8 cellular contexts compared by ENCODE assay signal in genomic region chr6:43427406-43428111, GRCh38. TPM values are rescaled to one million over a fixed set of nuclear protein-coding genes. Genes with fewer than 3 reads are reported as not detected.
DNase-seq lines count a peak whose midpoint lies in the region; ATAC-seq, FAIRE-seq and TF ChIP-seq lines count a peak whose summit lies in the region.

TSS of gene ABCC10 (plus strand) at chr6:43427541. CDS start at chr6:43427979, 438 bp downstream.

- H3K4me1 ChIP-seq in ES-I3 (ENCODE audit: insufficient read depth, low read length) (no peaks in the 10 kb centered on the region; the same call in 1 of the 2 replicates), Loucy (ENCODE audit: insufficient read depth, low read length, poor library complexity, severe bottlenecking) (peaks cover 13% of the 10 kb centered on the region)

- H3K27me3 Mint-ChIP-seq in natural killer cell treated with Interleukin-12 subunit alpha and Interleukin-12 subunit beta and Interleukin-15 and Interleukin-18, amount 100 ng/mL, for 72 hours: no peaks in the 10 kb centered on the region

- TF ChIP-seq CTCF in Loucy (conservative IDR thresholded peaks at IDR 0.05; ENCODE audit: low read length) (peak; percentile 54), fibroblast of pulmonary artery (IDR thresholded peaks at IDR 0.05; ENCODE audit: low read length, missing control alignments) (peak; percentile 37)

- H4K20me1 ChIP-seq in Loucy (ENCODE audit: insufficient read depth, low read length, poor library complexity, severe bottlenecking): no peaks in the 10 kb centered on the region

- peak within 1 kb of the TSS; percentile 85 for H3K9ac ChIP-seq in ES-I3 (ENCODE audit: low read depth, low read length)
- peak within 1 kb of the TSS; percentile 90 for H3K9ac ChIP-seq in Loucy (ENCODE audit: low read depth, low read length, poor library complexity, severe bottlenecking)

- peak; percentile 77 for FAIRE-seq in H54 (lab: Jason Lieb, UNC)

- H3K4me3 ChIP-seq in Loucy (ENCODE audit: low read length, poor library complexity, severe bottlenecking): peak within 1 kb of the TSS; percentile 99
- peak within 1 kb of the TSS; percentile 94 for H3K4me3 ChIP-seq in fibroblast of pulmonary artery (replicated peaks; ENCODE audit: low read depth, low read length)

- H3K4me1 Mint-ChIP-seq in natural killer cell treated with Interleukin-12 subunit alpha and Interleukin-12 subunit beta and Interleukin-15 and Interleukin-18, amount 100 ng/mL, for 72 hours (ENCODE audit: low read depth in 2 of 2): peaks cover 16 to 17% of the 10 kb centered on the region in 2 donors

- peaks cover 2% of the 10 kb centered on the region; the same call in 1 of the 2 replicates for H3K9me3 ChIP-seq in ES-I3 (ENCODE audit: control insufficient read depth, insufficient read depth, low read length)
- H3K9me3 ChIP-seq in Loucy (ENCODE audit: insufficient read depth, low read depth, low read length): no peaks in the 10 kb centered on the region

- H3K36me3 Mint-ChIP-seq in natural killer cell treated with Interleukin-12 subunit alpha and Interleukin-12 subunit beta and Interleukin-15 and Interleukin-18, amount 100 ng/mL, for 72 hours: no peaks in the 10 kb centered on the region

- DNase-seq in H54 (ENCODE audit: insufficient read length, low spot score) (peak; percentile 95), fibroblast of pulmonary artery (ENCODE audit: low read depth) (peak; percentile 98)
- peak; percentile 88 for DNase-seq in activated T-helper 9 cell treated with anti-CD3 and anti-CD28 coated beads, Interleukin-2, amount 50 U/mL, for 16 hours (ENCODE audit: low read depth)
- peak; percentile 94 for DNase-seq in natural killer cell treated with Interleukin-12 subunit alpha and Interleukin-12 subunit beta and Interleukin-15 and Interleukin-18, amount 100 ng/mL, for 72 hours (ENCODE audit: low spot score)
- DNase-seq in stimulated activated naive CD8-positive, alpha-beta T cell treated with anti-CD3 and anti-CD28 coated beads, Interleukin-15, Interleukin-2, amounts not matched to agents 100 U/mL and 50 U/mL, for 24 hours: peak; percentile 95

- H3K27me3 ChIP-seq in Loucy (ENCODE audit: insufficient read depth, low read length, poor library complexity, severe bottlenecking): no peaks in the 10 kb centered on the region

- TF ChIP-seq POLR2A in H54 (IDR thresholded peaks at IDR 0.05; ENCODE audit: low read depth, low read length) (peak; percentile 91), Raji (IDR thresholded peaks at IDR 0.05; ENCODE audit: insufficient read depth, low read depth, low read length) (peak; percentile 88)

- H3F3A ChIP-seq in Loucy (ENCODE audit: low read depth): no peaks in the 10 kb centered on the region

- no peaks in the 10 kb centered on the region for H3K36me3 ChIP-seq in ES-I3 (ENCODE audit: insufficient read depth, low read length)
- H3K36me3 ChIP-seq in Loucy (ENCODE audit: insufficient read depth, low read length): no peaks in the 10 kb centered on the region

- no peaks in the 10 kb centered on the region for H3K9me3 Mint-ChIP-seq in natural killer cell treated with Interleukin-12 subunit alpha and Interleukin-12 subunit beta and Interleukin-15 and Interleukin-18, amount 100 ng/mL, for 72 hours

- H3K4me2 ChIP-seq in Loucy (ENCODE audit: low read depth, low read length, poor library complexity, severe bottlenecking): peak within 1 kb of the TSS; percentile 96

- no peaks in the 10 kb centered on the region for H3K9me2 ChIP-seq in Loucy (replicated peaks; ENCODE audit: low read depth, low read length)

- peak within 1 kb of the TSS; percentile 89 to 93 for H3K27ac Mint-ChIP-seq in natural killer cell treated with Interleukin-12 subunit alpha and Interleukin-12 subunit beta and Interleukin-15 and Interleukin-18, amount 100 ng/mL, for 72 hours

- peaks cover 12% of the 10 kb centered on the region for H3K79me2 ChIP-seq in Loucy (ENCODE audit: insufficient read depth, low read length)

- ATAC-seq in natural killer cell treated with Interleukin-12 subunit alpha and Interleukin-12 subunit beta and Interleukin-15 and Interleukin-18, amount 100 ng/mL, for 72 hours: peak; percentile 97 to 98
- ATAC-seq in stimulated activated naive CD8-positive, alpha-beta T cell treated with anti-CD3 and anti-CD28 coated beads, Interleukin-15, Interleukin-2, amounts not matched to agents 100 U/mL and 50 U/mL, for 24 hours: peak; percentile 97

- peak within 1 kb of the TSS; percentile 97 for H2AFZ ChIP-seq in Loucy (ENCODE audit: low read length)

- peak within 1 kb of the TSS; percentile 96 for H3K4me3 Mint-ChIP-seq in natural killer cell treated with Interleukin-12 subunit alpha and Interleukin-12 subunit beta and Interleukin-15 and Interleukin-18, amount 100 ng/mL, for 72 hours

RNA-seq across cellular contexts. Expression of gene ABCC10, which starts in this region (rescaled TPM):
- total RNA-seq in natural killer cell treated with Interleukin-12 subunit alpha and Interleukin-12 subunit beta and Interleukin-15 and Interleukin-18, amount 100 ng/mL, for 72 hours: 10 to 100 TPM; 41.8 to 82.9 TPM

Comparison
In these comparisons a context has a peak if more than half of its experiments do, and no peak if none do; other contexts are left out.
1. Peak in every context shown above with its lines: DNase-seq, ATAC-seq and H3K4me3 ChIP-seq.